1 cellular context compared by ENCODE assay signal in the genomic region with DNA sequence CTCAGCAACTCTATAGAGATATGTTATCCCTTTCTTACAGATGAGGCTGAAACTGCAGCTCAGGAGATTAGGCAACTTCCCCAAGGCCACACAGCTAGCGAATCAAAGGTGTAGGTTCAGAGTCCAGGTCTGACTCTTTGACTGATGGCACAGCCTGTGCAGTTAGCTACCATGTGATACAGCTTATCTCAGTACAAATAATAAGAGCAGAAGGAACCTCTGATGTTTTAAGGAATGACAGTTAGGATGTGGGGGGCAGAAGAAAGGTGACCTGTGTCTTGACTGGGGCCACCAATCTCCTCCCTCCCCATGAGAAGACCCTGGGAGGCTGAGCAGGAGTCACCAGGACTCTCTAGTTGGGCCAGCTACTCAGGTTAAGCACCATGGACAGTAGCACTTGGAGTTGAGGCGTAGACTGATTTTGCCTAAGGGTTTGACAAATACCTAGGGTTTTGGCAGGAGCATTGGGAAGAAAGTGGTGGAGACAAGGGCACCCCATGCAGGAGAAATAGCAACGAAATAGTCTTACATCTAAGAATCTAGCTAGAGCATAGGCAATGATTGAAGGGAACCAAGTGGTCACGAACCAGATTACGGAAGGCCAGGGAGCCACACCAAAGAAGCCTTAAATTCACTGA.
TF ChIP-seq lines count a peak whose summit lies in the region.

No MANE protein-coding gene starts in this region.

TF ChIP-seq in HepG2, 621 proteins besides CTCF, POLR2A, EP300 and RAD21 (continued from another document and continues in another):
- TF ChIP-seq, protein P1, sequence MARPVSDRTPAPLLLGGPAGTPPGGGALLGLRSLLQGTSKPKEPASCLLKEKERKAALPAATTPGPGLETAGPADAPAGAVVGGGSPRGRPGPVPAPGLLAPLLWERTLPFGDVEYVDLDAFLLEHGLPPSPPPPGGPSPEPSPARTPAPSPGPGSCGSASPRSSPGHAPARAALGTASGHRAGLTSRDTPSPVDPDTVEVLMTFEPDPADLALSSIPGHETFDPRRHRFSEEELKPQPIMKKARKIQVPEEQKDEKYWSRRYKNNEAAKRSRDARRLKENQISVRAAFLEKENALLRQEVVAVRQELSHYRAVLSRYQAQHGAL (CRISPR knock-in tag; IDR thresholded peaks at IDR 0.05; ENCODE audit: not compliant biosample characterization) = peak; percentile 92
- TF ChIP-seq, protein P2, sequence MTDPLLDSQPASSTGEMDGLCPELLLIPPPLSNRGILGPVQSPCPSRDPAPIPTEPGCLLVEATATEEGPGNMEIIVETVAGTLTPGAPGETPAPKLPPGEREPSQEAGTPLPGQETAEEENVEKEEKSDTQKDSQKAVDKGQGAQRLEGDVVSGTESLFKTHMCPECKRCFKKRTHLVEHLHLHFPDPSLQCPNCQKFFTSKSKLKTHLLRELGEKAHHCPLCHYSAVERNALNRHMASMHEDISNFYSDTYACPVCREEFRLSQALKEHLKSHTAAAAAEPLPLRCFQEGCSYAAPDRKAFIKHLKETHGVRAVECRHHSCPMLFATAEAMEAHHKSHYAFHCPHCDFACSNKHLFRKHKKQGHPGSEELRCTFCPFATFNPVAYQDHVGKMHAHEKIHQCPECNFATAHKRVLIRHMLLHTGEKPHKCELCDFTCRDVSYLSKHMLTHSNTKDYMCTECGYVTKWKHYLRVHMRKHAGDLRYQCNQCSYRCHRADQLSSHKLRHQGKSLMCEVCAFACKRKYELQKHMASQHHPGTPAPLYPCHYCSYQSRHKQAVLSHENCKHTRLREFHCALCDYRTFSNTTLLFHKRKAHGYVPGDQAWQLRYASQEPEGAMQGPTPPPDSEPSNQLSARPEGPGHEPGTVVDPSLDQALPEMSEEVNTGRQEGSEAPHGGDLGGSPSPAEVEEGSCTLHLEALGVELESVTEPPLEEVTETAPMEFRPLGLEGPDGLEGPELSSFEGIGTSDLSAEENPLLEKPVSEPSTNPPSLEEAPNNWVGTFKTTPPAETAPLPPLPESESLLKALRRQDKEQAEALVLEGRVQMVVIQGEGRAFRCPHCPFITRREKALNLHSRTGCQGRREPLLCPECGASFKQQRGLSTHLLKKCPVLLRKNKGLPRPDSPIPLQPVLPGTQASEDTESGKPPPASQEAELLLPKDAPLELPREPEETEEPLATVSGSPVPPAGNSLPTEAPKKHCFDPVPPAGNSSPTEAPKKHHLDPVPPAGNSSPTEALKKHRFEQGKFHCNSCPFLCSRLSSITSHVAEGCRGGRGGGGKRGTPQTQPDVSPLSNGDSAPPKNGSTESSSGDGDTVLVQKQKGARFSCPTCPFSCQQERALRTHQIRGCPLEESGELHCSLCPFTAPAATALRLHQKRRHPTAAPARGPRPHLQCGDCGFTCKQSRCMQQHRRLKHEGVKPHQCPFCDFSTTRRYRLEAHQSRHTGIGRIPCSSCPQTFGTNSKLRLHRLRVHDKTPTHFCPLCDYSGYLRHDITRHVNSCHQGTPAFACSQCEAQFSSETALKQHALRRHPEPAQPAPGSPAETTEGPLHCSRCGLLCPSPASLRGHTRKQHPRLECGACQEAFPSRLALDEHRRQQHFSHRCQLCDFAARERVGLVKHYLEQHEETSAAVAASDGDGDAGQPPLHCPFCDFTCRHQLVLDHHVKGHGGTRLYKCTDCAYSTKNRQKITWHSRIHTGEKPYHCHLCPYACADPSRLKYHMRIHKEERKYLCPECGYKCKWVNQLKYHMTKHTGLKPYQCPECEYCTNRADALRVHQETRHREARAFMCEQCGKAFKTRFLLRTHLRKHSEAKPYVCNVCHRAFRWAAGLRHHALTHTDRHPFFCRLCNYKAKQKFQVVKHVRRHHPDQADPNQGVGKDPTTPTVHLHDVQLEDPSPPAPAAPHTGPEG (CRISPR knock-in tag; IDR thresholded peaks at IDR 0.05) = peak; percentile 83
- TF ChIP-seq ATF7 (IDR thresholded peaks at IDR 0.05) = peak; percentile 45; the same call in 1 of the 2 replicates
- TF ChIP-seq ATF7 (CRISPR knock-in tag; IDR thresholded peaks at IDR 0.05) = peak; percentile 75; the same call in 1 of the 2 replicates
- TF ChIP-seq CHD2 (IDR thresholded peaks at IDR 0.05; ENCODE audit: low read depth, low read length) = no peak; the same call in 1 of the 2 replicates
- peak; percentile 94; the same call in 1 of the 2 replicates for TF ChIP-seq ZNF510 (CRISPR knock-in tag; IDR thresholded peaks at IDR 0.05; ENCODE audit: low read depth)
- TF ChIP-seq GABPB1 (CRISPR knock-in tag; IDR thresholded peaks at IDR 0.05) = peak; percentile 58; the same call in 1 of the 2 replicates
- no peak for TF ChIP-seq RBM22 (optimal IDR thresholded peaks at IDR 0.05; ENCODE audit: low read length)
- peak; percentile 59 for TF ChIP-seq JUND (CRISPR knock-in tag; IDR thresholded peaks at IDR 0.05)
- TF ChIP-seq, protein P3, sequence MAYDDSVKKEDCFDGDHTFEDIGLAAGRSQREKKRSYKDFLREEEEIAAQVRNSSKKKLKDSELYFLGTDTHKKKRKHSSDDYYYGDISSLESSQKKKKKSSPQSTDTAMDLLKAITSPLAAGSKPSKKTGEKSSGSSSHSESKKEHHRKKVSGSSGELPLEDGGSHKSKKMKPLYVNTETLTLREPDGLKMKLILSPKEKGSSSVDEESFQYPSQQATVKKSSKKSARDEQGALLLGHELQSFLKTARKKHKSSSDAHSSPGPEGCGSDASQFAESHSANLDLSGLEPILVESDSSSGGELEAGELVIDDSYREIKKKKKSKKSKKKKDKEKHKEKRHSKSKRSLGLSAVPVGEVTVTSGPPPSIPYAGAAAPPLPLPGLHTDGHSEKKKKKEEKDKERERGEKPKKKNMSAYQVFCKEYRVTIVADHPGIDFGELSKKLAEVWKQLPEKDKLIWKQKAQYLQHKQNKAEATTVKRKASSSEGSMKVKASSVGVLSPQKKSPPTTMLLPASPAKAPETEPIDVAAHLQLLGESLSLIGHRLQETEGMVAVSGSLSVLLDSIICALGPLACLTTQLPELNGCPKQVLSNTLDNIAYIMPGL (CRISPR knock-in tag; IDR thresholded peaks at IDR 0.05; ENCODE audit: borderline replicate concordance in 1 of 2, low read depth in 1 of 2) = peak in 1 of 2 experiments; percentile 66; a peak in 1 of 4 replicates
- TF ChIP-seq, protein P4, sequence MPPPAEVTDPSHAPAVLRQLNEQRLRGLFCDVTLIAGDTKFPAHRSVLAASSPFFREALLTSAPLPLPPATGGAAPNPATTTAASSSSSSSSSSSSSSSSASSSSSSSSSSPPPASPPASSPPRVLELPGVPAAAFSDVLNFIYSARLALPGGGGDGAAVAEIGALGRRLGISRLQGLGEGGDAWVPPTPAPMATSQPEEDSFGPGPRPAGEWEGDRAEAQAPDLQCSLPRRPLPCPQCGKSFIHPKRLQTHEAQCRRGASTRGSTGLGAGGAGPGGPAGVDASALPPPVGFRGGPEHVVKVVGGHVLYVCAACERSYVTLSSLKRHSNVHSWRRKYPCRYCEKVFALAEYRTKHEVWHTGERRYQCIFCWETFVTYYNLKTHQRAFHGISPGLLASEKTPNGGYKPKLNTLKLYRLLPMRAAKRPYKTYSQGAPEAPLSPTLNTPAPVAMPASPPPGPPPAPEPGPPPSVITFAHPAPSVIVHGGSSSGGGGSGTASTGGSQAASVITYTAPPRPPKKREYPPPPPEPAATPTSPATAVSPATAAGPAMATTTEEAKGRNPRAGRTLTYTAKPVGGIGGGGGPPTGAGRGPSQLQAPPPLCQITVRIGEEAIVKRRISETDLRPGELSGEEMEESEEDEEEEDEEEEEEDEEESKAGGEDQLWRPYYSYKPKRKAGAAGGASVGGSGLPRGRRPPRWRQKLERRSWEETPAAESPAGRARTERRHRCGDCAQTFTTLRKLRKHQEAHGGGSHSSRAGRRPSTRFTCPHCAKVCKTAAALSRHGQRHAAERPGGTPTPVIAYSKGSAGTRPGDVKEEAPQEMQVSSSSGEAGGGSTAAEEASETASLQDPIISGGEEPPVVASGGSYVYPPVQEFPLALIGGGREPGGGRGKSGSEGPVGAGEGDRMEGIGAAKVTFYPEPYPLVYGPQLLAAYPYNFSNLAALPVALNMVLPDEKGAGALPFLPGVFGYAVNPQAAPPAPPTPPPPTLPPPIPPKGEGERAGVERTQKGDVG (CRISPR knock-in tag; IDR thresholded peaks at IDR 0.05; ENCODE audit: borderline replicate concordance) = peak; percentile 99
- peak; percentile 89 for TF ChIP-seq ZNF598 (CRISPR knock-in tag; IDR thresholded peaks at IDR 0.05; ENCODE audit: borderline replicate concordance)
- peak; percentile 97 for TF ChIP-seq ZMYM3 (CRISPR knock-in tag; IDR thresholded peaks at IDR 0.05)
- peak; percentile 74 for TF ChIP-seq ZNF775 (CRISPR knock-in tag; IDR thresholded peaks at IDR 0.05; ENCODE audit: borderline replicate concordance)
- TF ChIP-seq ZNF615 (CRISPR knock-in tag; IDR thresholded peaks at IDR 0.05; ENCODE audit: borderline replicate concordance) = peak; percentile 77; the same call in 1 of the 2 replicates
- TF ChIP-seq MLLT10 (CRISPR knock-in tag; IDR thresholded peaks at IDR 0.05) = no peak
- TF ChIP-seq AKAP8 (CRISPR knock-in tag; IDR thresholded peaks at IDR 0.05) = no peak; the same call in 1 of the 2 replicates
- TF ChIP-seq, protein P5, sequence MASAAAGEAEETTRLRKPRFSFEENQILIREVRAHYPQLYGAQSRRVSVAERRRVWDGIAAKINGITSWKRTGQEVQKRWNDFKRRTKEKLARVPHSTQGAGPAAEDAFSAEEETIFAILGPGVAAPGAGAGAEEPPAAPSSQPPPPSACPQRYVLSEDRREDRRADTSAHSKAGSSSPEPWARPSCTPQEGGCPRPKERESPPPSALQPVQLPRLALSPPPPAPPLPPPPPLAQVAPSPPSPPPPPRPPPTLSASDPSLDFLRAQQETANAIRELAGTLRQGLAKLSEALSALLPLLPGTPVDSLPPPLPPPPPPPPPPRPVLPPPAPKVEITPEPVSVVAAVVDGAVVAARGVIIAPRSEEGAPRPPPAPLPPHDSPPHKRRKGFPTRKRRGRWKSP (CRISPR knock-in tag; IDR thresholded peaks at IDR 0.05) = peak; percentile 79; the same call in 1 of the 2 replicates
- no peak; the same call in 1 of the 2 replicates for TF ChIP-seq ZNF670 (CRISPR knock-in tag; IDR thresholded peaks at IDR 0.05; ENCODE audit: borderline replicate concordance)
- TF ChIP-seq TCF7L2 (IDR thresholded peaks at IDR 0.05; ENCODE audit: low read depth, low read length) = peak; percentile 44; the same call in 1 of the 2 replicates
- TF ChIP-seq FOXP1 (IDR thresholded peaks at IDR 0.05) = no peak
- peak; percentile 67; the same call in 1 of the 2 replicates for TF ChIP-seq FOXP1 (CRISPR knock-in tag; IDR thresholded peaks at IDR 0.05)
- peak; percentile 43; the same call in 1 of the 2 replicates for TF ChIP-seq ZNF451 (CRISPR knock-in tag; IDR thresholded peaks at IDR 0.05)
- TF ChIP-seq ZNF780A (CRISPR knock-in tag; IDR thresholded peaks at IDR 0.05) = no peak
- TF ChIP-seq RFX5 (IDR thresholded peaks at IDR 0.05; ENCODE audit: low read depth, low read length) = no peak
- no peak for TF ChIP-seq ZSCAN21 (CRISPR knock-in tag; IDR thresholded peaks at IDR 0.05; ENCODE audit: borderline replicate concordance)
- TF ChIP-seq YEATS4 (CRISPR knock-in tag; IDR thresholded peaks at IDR 0.05; ENCODE audit: borderline replicate concordance) = peak; percentile 72
- TF ChIP-seq, protein P6, sequence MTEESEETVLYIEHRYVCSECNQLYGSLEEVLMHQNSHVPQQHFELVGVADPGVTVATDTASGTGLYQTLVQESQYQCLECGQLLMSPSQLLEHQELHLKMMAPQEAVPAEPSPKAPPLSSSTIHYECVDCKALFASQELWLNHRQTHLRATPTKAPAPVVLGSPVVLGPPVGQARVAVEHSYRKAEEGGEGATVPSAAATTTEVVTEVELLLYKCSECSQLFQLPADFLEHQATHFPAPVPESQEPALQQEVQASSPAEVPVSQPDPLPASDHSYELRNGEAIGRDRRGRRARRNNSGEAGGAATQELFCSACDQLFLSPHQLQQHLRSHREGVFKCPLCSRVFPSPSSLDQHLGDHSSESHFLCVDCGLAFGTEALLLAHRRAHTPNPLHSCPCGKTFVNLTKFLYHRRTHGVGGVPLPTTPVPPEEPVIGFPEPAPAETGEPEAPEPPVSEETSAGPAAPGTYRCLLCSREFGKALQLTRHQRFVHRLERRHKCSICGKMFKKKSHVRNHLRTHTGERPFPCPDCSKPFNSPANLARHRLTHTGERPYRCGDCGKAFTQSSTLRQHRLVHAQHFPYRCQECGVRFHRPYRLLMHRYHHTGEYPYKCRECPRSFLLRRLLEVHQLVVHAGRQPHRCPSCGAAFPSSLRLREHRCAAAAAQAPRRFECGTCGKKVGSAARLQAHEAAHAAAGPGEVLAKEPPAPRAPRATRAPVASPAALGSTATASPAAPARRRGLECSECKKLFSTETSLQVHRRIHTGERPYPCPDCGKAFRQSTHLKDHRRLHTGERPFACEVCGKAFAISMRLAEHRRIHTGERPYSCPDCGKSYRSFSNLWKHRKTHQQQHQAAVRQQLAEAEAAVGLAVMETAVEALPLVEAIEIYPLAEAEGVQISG (CRISPR knock-in tag; IDR thresholded peaks at IDR 0.05) = peak; percentile 88
- TF ChIP-seq ZNF225 (CRISPR knock-in tag; IDR thresholded peaks at IDR 0.05) = no peak; the same call in 1 of the 2 replicates
- TF ChIP-seq, protein P7, sequence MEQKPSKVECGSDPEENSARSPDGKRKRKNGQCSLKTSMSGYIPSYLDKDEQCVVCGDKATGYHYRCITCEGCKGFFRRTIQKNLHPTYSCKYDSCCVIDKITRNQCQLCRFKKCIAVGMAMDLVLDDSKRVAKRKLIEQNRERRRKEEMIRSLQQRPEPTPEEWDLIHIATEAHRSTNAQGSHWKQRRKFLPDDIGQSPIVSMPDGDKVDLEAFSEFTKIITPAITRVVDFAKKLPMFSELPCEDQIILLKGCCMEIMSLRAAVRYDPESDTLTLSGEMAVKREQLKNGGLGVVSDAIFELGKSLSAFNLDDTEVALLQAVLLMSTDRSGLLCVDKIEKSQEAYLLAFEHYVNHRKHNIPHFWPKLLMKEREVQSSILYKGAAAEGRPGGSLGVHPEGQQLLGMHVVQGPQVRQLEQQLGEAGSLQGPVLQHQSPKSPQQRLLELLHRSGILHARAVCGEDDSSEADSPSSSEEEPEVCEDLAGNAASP (CRISPR knock-in tag; IDR thresholded peaks at IDR 0.05; ENCODE audit: borderline replicate concordance) = peak; percentile 94
- TF ChIP-seq BORCS8-MEF2B (CRISPR knock-in tag; IDR thresholded peaks at IDR 0.05) = peak; percentile 75
- TF ChIP-seq ARNT (IDR thresholded peaks at IDR 0.05) = no peak
- no peak for TF ChIP-seq NFIB (CRISPR knock-in tag; IDR thresholded peaks at IDR 0.05; ENCODE audit: borderline replicate concordance)
